21 cellular contexts compared by ENCODE assay signal in the genomic region with DNA sequence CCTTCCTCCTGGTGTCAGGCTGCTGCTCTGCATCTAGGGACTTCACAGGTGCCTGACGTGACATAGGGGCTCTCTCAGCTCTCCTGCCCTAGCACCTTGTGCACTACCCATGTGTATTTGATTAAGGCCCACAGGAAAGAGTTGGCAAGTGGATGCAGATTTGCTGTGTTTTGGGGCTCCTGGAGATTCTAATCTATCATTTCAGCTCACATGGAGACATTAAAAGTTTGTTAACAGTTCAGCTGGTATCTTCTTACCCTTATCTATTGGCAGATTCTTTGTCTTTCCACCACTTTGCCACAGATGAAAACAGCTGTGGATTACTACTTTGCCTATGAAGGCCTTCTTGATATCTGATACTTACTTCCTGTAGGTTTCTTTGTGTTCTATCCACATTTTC. TPM values are rescaled to one million over a fixed set of nuclear protein-coding genes. Genes with fewer than 3 reads are reported as not detected.
A peak's percentile ranks its signal among the peaks of the same experiment; 100 is the strongest.
DNase-seq lines count a peak whose midpoint lies in the region; ATAC-seq, FAIRE-seq and TF ChIP-seq lines count a peak whose summit lies in the region.
"Had no signal": no experiment of that assay in that cellular context is flagged by ENCODE, and none has a peak within 500 bp of the region (broad histone marks: within the 10 kb centered on the region; RNA-seq: fewer than 3 reads in every experiment).

No MANE protein-coding gene starts in this region.

- peaks cover 39% of the 10 kb centered on the region for H3K79me2 ChIP-seq in astrocyte (ENCODE audit: insufficient read depth, low read length)

- H3K9me3 ChIP-seq in astrocyte (ENCODE audit: insufficient read depth, low read depth, low read length): no peaks in the 10 kb centered on the region

- H4K20me1 ChIP-seq in astrocyte (ENCODE audit: insufficient read depth, low read length): peaks cover 38% of the 10 kb centered on the region
- H4K20me1 ChIP-seq: BLaER1 had no signal

- H2AFZ ChIP-seq in astrocyte (ENCODE audit: low read depth, low read length): no peak overlapping the region

- no peak for ATAC-seq in HG03139 (IDR thresholded peaks at IDR 0.05; ENCODE audit: unreplicated experiment)
- ATAC-seq: CD8-positive, alpha-beta T cell had no signal

- H3K27ac Mint-ChIP-seq in HFFc6 (peak overlapping the region; percentile 10; the same call in 1 of the 2 replicates), astrocyte (ENCODE audit: unreplicated experiment) (no peak overlapping the region), progenitor cell of endocrine pancreas (peak overlapping the region; percentile 21)
- H3K27ac Mint-ChIP-seq: CD8-positive, alpha-beta T cell had no signal

- H3K27me3 Mint-ChIP-seq in HFFc6 (ENCODE audit: insufficient read depth): no peaks in the 10 kb centered on the region
- no peaks in the 10 kb centered on the region for H3K27me3 Mint-ChIP-seq in astrocyte (ENCODE audit: low read depth, unreplicated experiment)
- H3K27me3 Mint-ChIP-seq in progenitor cell of endocrine pancreas: no peaks in the 10 kb centered on the region

- peaks cover 29% of the 10 kb centered on the region for H3K4me1 ChIP-seq in astrocyte (ENCODE audit: insufficient read depth, low read length)

- no peak overlapping the region for H3K4me3 ChIP-seq in astrocyte (ENCODE audit: insufficient read depth, low read depth, low read length)
- H3K4me3 ChIP-seq: BLaER1 had no signal

- no peak for FAIRE-seq in astrocyte (lab: Jason Lieb, UNC)
- FAIRE-seq: H54, HTR-8/SVneo had no signal

- H3K27ac ChIP-seq in astrocyte (ENCODE audit: low read depth, low read length): peak overlapping the region; percentile 39
- H3K27ac ChIP-seq: BLaER1, HL-60 had no signal

- TF ChIP-seq CTCF in HFFc6 (IDR thresholded peaks at IDR 0.05) (no peak), astrocyte (IDR thresholded peaks at IDR 0.05; ENCODE audit: insufficient read depth, low read depth, low read length) (no peak), progenitor cell of endocrine pancreas (IDR thresholded peaks at IDR 0.05; ENCODE audit: unreplicated experiment) (no peak)

- peaks cover 79% of the 10 kb centered on the region for H3K4me1 Mint-ChIP-seq in HFFc6 (ENCODE audit: low read depth)
- H3K4me1 Mint-ChIP-seq in astrocyte (ENCODE audit: low read depth, unreplicated experiment): peaks cover 24% of the 10 kb centered on the region
- H3K4me1 Mint-ChIP-seq in progenitor cell of endocrine pancreas (ENCODE audit: low read depth): peaks cover 51% of the 10 kb centered on the region

- peak; percentile 44 for DNase-seq in DMS153 (lab: John Stamatoyannopoulos, UW)
- DNase-seq in DMS153 treated with DMSO at 0.1 percent for 48 hours (lab: John Stamatoyannopoulos, UW; ENCODE audit: unreplicated experiment): no peak
- no peak for DNase-seq in HFFc6
- no peak for DNase-seq in astrocyte (ENCODE audit: low read depth)
- no peak for DNase-seq in progenitor cell of endocrine pancreas (ENCODE audit: low spot score, unreplicated experiment)
- no peak for DNase-seq in NOMO-1 treated with DMSO at 0.1 percent for 48 hours (lab: John Stamatoyannopoulos, UW; ENCODE audit: unreplicated experiment)
- no peak for DNase-seq in HUDEP-2 (lab: John Stamatoyannopoulos, UW; ENCODE audit: unreplicated experiment in 76 of 76)
- DNase-seq: 8988T; CD8-positive, alpha-beta T cell; NCI-H1436; NCI-H2029; NCI-H2227 treated with DMSO at 0.1 percent for 48 hours; NK-92 treated with Interleukin-12 subunit alpha and Interleukin-12 subunit beta, amount 100 ng/mL, for 24 hours; OCI-M1; SIG-M5; SW 1271 had no signal

- H3K4me2 ChIP-seq in astrocyte (ENCODE audit: low read length): peak overlapping the region; percentile 43
- H3K4me2 ChIP-seq: BLaER1 had no signal

- H3K36me3 Mint-ChIP-seq in HFFc6 (ENCODE audit: low read depth) (peaks cover 19% of the 10 kb centered on the region), astrocyte (ENCODE audit: low read depth, unreplicated experiment) (no peaks in the 10 kb centered on the region), progenitor cell of endocrine pancreas (ENCODE audit: insufficient read depth) (peaks cover 22% of the 10 kb centered on the region)
- H3K36me3 Mint-ChIP-seq: CD8-positive, alpha-beta T cell had no signal

- no peaks in the 10 kb centered on the region for H3K27me3 ChIP-seq in astrocyte (ENCODE audit: insufficient read depth, low read length)
- H3K27me3 ChIP-seq: BLaER1 had no signal

- H3K36me3 ChIP-seq in astrocyte (ENCODE audit: insufficient read depth, low read length): no peaks in the 10 kb centered on the region
- H3K36me3 ChIP-seq: BLaER1 had no signal

- no peak overlapping the region for H3K4me3 Mint-ChIP-seq in HFFc6
- no peak overlapping the region for H3K4me3 Mint-ChIP-seq in astrocyte (ENCODE audit: unreplicated experiment)
- no peak overlapping the region for H3K4me3 Mint-ChIP-seq in progenitor cell of endocrine pancreas (ENCODE audit: low read depth)
- H3K4me3 Mint-ChIP-seq: CD8-positive, alpha-beta T cell had no signal

- H3K9me3 Mint-ChIP-seq in HFFc6 (peaks cover 7% of the 10 kb centered on the region; the same call in 1 of the 2 replicates), astrocyte (ENCODE audit: unreplicated experiment) (peaks cover 6% of the 10 kb centered on the region), progenitor cell of endocrine pancreas (ENCODE audit: low read depth) (peaks cover 15% of the 10 kb centered on the region)

- peak overlapping the region; percentile 44 for H3K9ac ChIP-seq in astrocyte (ENCODE audit: low read length)
- H3K9ac ChIP-seq: BLaER1 had no signal

RNA-seq across cellular contexts. Expression of a gene that starts 41.9 kb away (rescaled TPM):
- total RNA-seq in HFFc6 (2021; fragmentation: NEBNext Ultra II Directional; extraction: Animal tissue kit (Norgen Biotek cat#: 25700)): 10 to 100 TPM; 26.4 to 32.9 (median 28.2) TPM
- 19.7 and 25.8 TPM in 2 replicates for total RNA-seq in astrocyte
- 177 and 187 TPM in 2 replicates for total RNA-seq in progenitor cell of endocrine pancreas
- total RNA-seq: CD8-positive, alpha-beta T cell had no signal
